7 cellular contexts compared by ENCODE assay signal in genomic region chr20:46119028-46119546, GRCh38. TPM values are rescaled to one million over a fixed set of nuclear protein-coding genes. Genes with fewer than 3 reads are reported as not detected.
DNase-seq lines count a peak whose midpoint lies in the region; ATAC-seq, FAIRE-seq and TF ChIP-seq lines count a peak whose summit lies in the region.

No MANE protein-coding gene starts in this region.

- peaks cover 2% of the 10 kb centered on the region for H3K36me3 Mint-ChIP-seq in effector memory CD8-positive, alpha-beta T cell (ENCODE audit: insufficient read depth)
- H3K36me3 Mint-ChIP-seq in stimulated activated naive CD8-positive, alpha-beta T cell treated with anti-CD3 and anti-CD28 coated beads, Interleukin-15, Interleukin-2, amounts not matched to agents 100 ng/mL and 50 ng/mL, for 24 hours (ENCODE audit: low read depth) = peaks cover 17% of the 10 kb centered on the region
- H3K36me3 Mint-ChIP-seq in progenitor cell of endocrine pancreas (ENCODE audit: insufficient read depth) = no peaks in the 10 kb centered on the region

- H3K9me3 Mint-ChIP-seq in effector memory CD8-positive, alpha-beta T cell = no peaks in the 10 kb centered on the region
- H3K9me3 Mint-ChIP-seq in stimulated activated naive CD8-positive, alpha-beta T cell treated with anti-CD3 and anti-CD28 coated beads, Interleukin-15, Interleukin-2, amounts not matched to agents 100 ng/mL and 50 ng/mL, for 24 hours = no peaks in the 10 kb centered on the region
- no peaks in the 10 kb centered on the region for H3K9me3 Mint-ChIP-seq in progenitor cell of endocrine pancreas (ENCODE audit: low read depth)

- peaks cover 0 to 21% of the 10 kb centered on the region in 2 donors for H3K27me3 Mint-ChIP-seq in effector memory CD8-positive, alpha-beta T cell
- H3K27me3 Mint-ChIP-seq in stimulated activated naive CD8-positive, alpha-beta T cell treated with anti-CD3 and anti-CD28 coated beads, Interleukin-15, Interleukin-2, amounts not matched to agents 100 ng/mL and 50 ng/mL, for 24 hours = peaks cover 8% of the 10 kb centered on the region
- peaks cover 31% of the 10 kb centered on the region for H3K27me3 Mint-ChIP-seq in progenitor cell of endocrine pancreas

- H3K4me1 Mint-ChIP-seq in effector memory CD8-positive, alpha-beta T cell (ENCODE audit: low read depth in 2 of 2) = peaks cover 8 to 15% of the 10 kb centered on the region in 2 donors
- peaks cover 23% of the 10 kb centered on the region for H3K4me1 Mint-ChIP-seq in stimulated activated naive CD8-positive, alpha-beta T cell treated with anti-CD3 and anti-CD28 coated beads, Interleukin-15, Interleukin-2, amounts not matched to agents 100 ng/mL and 50 ng/mL, for 24 hours (ENCODE audit: low read depth)
- peaks cover 2% of the 10 kb centered on the region for H3K4me1 Mint-ChIP-seq in progenitor cell of endocrine pancreas (ENCODE audit: low read depth)

- TF ChIP-seq CTCF in progenitor cell of endocrine pancreas (IDR thresholded peaks at IDR 0.05; ENCODE audit: unreplicated experiment) (no peak), D721Med (IDR thresholded peaks at IDR 0.05; ENCODE audit: insufficient read depth, missing control alignments) (no peak)

- no peak for FAIRE-seq in D721Med (lab: Jason Lieb, UNC)

- peak overlapping the region; percentile 95 to 97 for H3K4me3 Mint-ChIP-seq in effector memory CD8-positive, alpha-beta T cell
- peak overlapping the region; percentile 94 for H3K4me3 Mint-ChIP-seq in stimulated activated naive CD8-positive, alpha-beta T cell treated with anti-CD3 and anti-CD28 coated beads, Interleukin-15, Interleukin-2, amounts not matched to agents 100 ng/mL and 50 ng/mL, for 24 hours
- H3K4me3 Mint-ChIP-seq in progenitor cell of endocrine pancreas (ENCODE audit: low read depth) = no peak overlapping the region

- no peak for DNase-seq in effector memory CD8-positive, alpha-beta T cell
- DNase-seq in progenitor cell of endocrine pancreas (ENCODE audit: low spot score, unreplicated experiment) = no peak
- DNase-seq in D721Med (ENCODE audit: insufficient read length, low spot score) = no peak
- no peak for DNase-seq in effector CD8-positive, alpha-beta T cell (lab: John Stamatoyannopoulos, UW)

- peak overlapping the region; percentile 6 to 59 for H3K27ac Mint-ChIP-seq in effector memory CD8-positive, alpha-beta T cell
- no peak overlapping the region for H3K27ac Mint-ChIP-seq in stimulated activated naive CD8-positive, alpha-beta T cell treated with anti-CD3 and anti-CD28 coated beads, Interleukin-15, Interleukin-2, amounts not matched to agents 100 ng/mL and 50 ng/mL, for 24 hours
- no peak overlapping the region for H3K27ac Mint-ChIP-seq in progenitor cell of endocrine pancreas

- ATAC-seq in GM19043 (IDR thresholded peaks at IDR 0.05; ENCODE audit: low read depth, unreplicated experiment) = peak; percentile 38
- ATAC-seq in HG03097 (IDR thresholded peaks at IDR 0.05; ENCODE audit: low FRiP score, unreplicated experiment) = peak; percentile 29
- peak; percentile 26 for ATAC-seq in effector memory CD8-positive, alpha-beta T cell (replicated peaks)

RNA-seq across cellular contexts. Expression of gene CD40, which starts 1.0 kb away (rescaled TPM):
- 1.5 and 2.2 TPM in 2 replicates for total RNA-seq in progenitor cell of endocrine pancreas

RNA-seq across cellular contexts. Expression of gene NCOA5, which starts 29.3 kb away (rescaled TPM):
- total RNA-seq in progenitor cell of endocrine pancreas = 52.5 and 58.7 TPM in 2 replicates

Comparison
In these comparisons a context has a peak if more than half of its experiments do, and no peak if none do; other contexts are left out.
1. H3K27ac Mint-ChIP-seq: peak in effector memory CD8-positive, alpha-beta T cell (2 of 2); none in stimulated activated naive CD8-positive, alpha-beta T cell treated with anti-CD3 and anti-CD28 coated beads, Interleukin-15, Interleukin-2, amounts not matched to agents 100 ng/mL and 50 ng/mL, for 24 hours (single experiment) and progenitor cell of endocrine pancreas (single experiment).
2. Peak in every context shown above with its lines, with median percentiles within 50 percentile points of each other: ATAC-seq.